Comparison of ENCODE assay signal across 9 cellular contexts in genomic region chr12:64077922-64078321, GRCh38.
A peak's percentile ranks its signal among the peaks of the same experiment; 100 is the strongest.
DNase-seq lines count a peak whose midpoint lies in the region; ATAC-seq and TF ChIP-seq lines count a peak whose summit lies in the region.
"Had no signal": no experiment of that assay in that cellular context is flagged by ENCODE, and none has a peak within 500 bp of the region (broad histone marks: within the 10 kb centered on the region; RNA-seq: fewer than 3 reads in every experiment).

No MANE protein-coding gene starts in this region.

- no peaks in the 10 kb centered on the region for H3K79me2 ChIP-seq in OCI-LY7 (ENCODE audit: insufficient read depth, low read depth, low read length)

- H3K9me3 ChIP-seq in OCI-LY7 (ENCODE audit: low read length) = no peaks in the 10 kb centered on the region

- H3K36me3 ChIP-seq in OCI-LY7 (ENCODE audit: insufficient read depth, low read length) = no peaks in the 10 kb centered on the region

- H3K4me3 Mint-ChIP-seq in endothelial cell (ENCODE audit: unreplicated experiment) (no peak overlapping the region), progenitor cell of endocrine pancreas (ENCODE audit: low read depth) (no peak overlapping the region)
- no peak overlapping the region for H3K4me3 Mint-ChIP-seq in activated CD4-positive, alpha-beta T cell treated with anti-CD3 and anti-CD28 coated beads for 36 hours
- H3K4me3 Mint-ChIP-seq: central memory CD8-positive, alpha-beta T cell; IgD-negative memory B cell had no signal

- H2AFZ ChIP-seq in OCI-LY7 (ENCODE audit: low read length) = no peak overlapping the region

- H3K27ac Mint-ChIP-seq in endothelial cell (ENCODE audit: unreplicated experiment) (no peak overlapping the region), progenitor cell of endocrine pancreas (no peak overlapping the region)
- H3K27ac Mint-ChIP-seq in activated CD4-positive, alpha-beta T cell treated with anti-CD3 and anti-CD28 coated beads for 36 hours = no peak overlapping the region
- H3K27ac Mint-ChIP-seq: IgD-negative memory B cell had no signal

- 0 out of 3 replicates have a peak, but pooled peaks have one; percentile 15 for TF ChIP-seq CTCF in GM12872 (IDR thresholded peaks at IDR 0.05; ENCODE audit: insufficient read depth, low read depth, low read length)
- 0 out of 2 replicates have a peak, but pooled peaks have one; percentile 20 for TF ChIP-seq CTCF in OCI-LY7 (conservative IDR thresholded peaks at IDR 0.05; ENCODE audit: low read length)
- TF ChIP-seq CTCF in endothelial cell (IDR thresholded peaks at IDR 0.05; ENCODE audit: unreplicated experiment) = peak; percentile 60
- TF ChIP-seq CTCF in progenitor cell of endocrine pancreas (IDR thresholded peaks at IDR 0.05; ENCODE audit: unreplicated experiment) = peak; percentile 36

- H3K4me1 ChIP-seq in OCI-LY7 (ENCODE audit: insufficient read depth, low read length, poor library complexity, severe bottlenecking) = no peaks in the 10 kb centered on the region

- DNase-seq in OCI-LY7 (ENCODE audit: low spot score) (no peak), endothelial cell (ENCODE audit: low spot score) (no peak), progenitor cell of endocrine pancreas (ENCODE audit: low spot score, unreplicated experiment) (no peak)
- DNase-seq in activated CD4-positive, alpha-beta T cell treated with anti-CD3 and anti-CD28 coated beads for 36 hours = no peak

- H3K4me1 Mint-ChIP-seq in endothelial cell (ENCODE audit: unreplicated experiment) = peaks cover 6% of the 10 kb centered on the region
- H3K4me1 Mint-ChIP-seq in progenitor cell of endocrine pancreas (ENCODE audit: low read depth) = peaks cover 13% of the 10 kb centered on the region
- H3K4me1 Mint-ChIP-seq in activated CD4-positive, alpha-beta T cell treated with anti-CD3 and anti-CD28 coated beads for 36 hours = no peaks in the 10 kb centered on the region
- H3K4me1 Mint-ChIP-seq: central memory CD8-positive, alpha-beta T cell; IgD-negative memory B cell had no signal

- H3K36me3 Mint-ChIP-seq in endothelial cell (ENCODE audit: low read depth, unreplicated experiment) (peaks cover 38% of the 10 kb centered on the region), progenitor cell of endocrine pancreas (ENCODE audit: insufficient read depth) (peaks cover 50% of the 10 kb centered on the region)
- no peaks in the 10 kb centered on the region for H3K36me3 Mint-ChIP-seq in activated CD4-positive, alpha-beta T cell treated with anti-CD3 and anti-CD28 coated beads for 36 hours (ENCODE audit: low read depth)
- H3K36me3 Mint-ChIP-seq: IgD-negative memory B cell had no signal

- H3K4me3 ChIP-seq in OCI-LY7 (ENCODE audit: low read depth, low read length, poor library complexity, severe bottlenecking) = no peak overlapping the region

- H4K20me1 ChIP-seq in OCI-LY7 (ENCODE audit: insufficient read depth, low read length) = no peaks in the 10 kb centered on the region

- ATAC-seq in activated CD4-positive, alpha-beta T cell treated with anti-CD3 and anti-CD28 coated beads for 36 hours = no peak
- ATAC-seq in HG03342 (IDR thresholded peaks at IDR 0.05; ENCODE audit: unreplicated experiment) (no peak), GM21528 (IDR thresholded peaks at IDR 0.05; ENCODE audit: low FRiP score, unreplicated experiment) (no peak)

- intact Hi-C loops in OCI-LY7 (cut with micrococcal nuclease; ENCODE audit: unreplicated experiment) = no loop called here
- intact Hi-C loops in activated CD4-positive, alpha-beta T cell treated with anti-CD3 and anti-CD28 coated beads for 36 hours (cut with DNase I, micrococcal nuclease) = no loop called here

- CTCF ChIA-PET in OCI-LY7 (lab: Charles Lee; ENCODE audit: unreplicated experiment) = no interaction called here
- CTCF ChIA-PET in activated CD4-positive, alpha-beta T cell treated with anti-CD3 and anti-CD28 coated beads for 36 hours (lab: Charles Lee) = no interaction called here

- no peaks in the 10 kb centered on the region for H3K9me3 Mint-ChIP-seq in endothelial cell (ENCODE audit: unreplicated experiment)
- H3K9me3 Mint-ChIP-seq in progenitor cell of endocrine pancreas (ENCODE audit: low read depth) = peaks cover 16% of the 10 kb centered on the region
- no peaks in the 10 kb centered on the region for H3K9me3 Mint-ChIP-seq in activated CD4-positive, alpha-beta T cell treated with anti-CD3 and anti-CD28 coated beads for 36 hours (ENCODE audit: low read depth)
- H3K9me3 Mint-ChIP-seq: central memory CD8-positive, alpha-beta T cell; IgD-negative memory B cell had no signal

- H3K9me2 ChIP-seq in OCI-LY7 (ENCODE audit: insufficient read depth, low read length) = no peaks in the 10 kb centered on the region

- H3K27ac ChIP-seq in OCI-LY7 (ENCODE audit: low read depth, low read length, poor library complexity, severe bottlenecking) = no peak overlapping the region

- no TSS peak for BruUV-seq in OCI-LY7 (replicated peaks; lab: Mats Ljungman, UMichigan)

- H3K4me2 ChIP-seq in OCI-LY7 (ENCODE audit: low read length) = no peak overlapping the region

- H3K27me3 Mint-ChIP-seq in endothelial cell (ENCODE audit: unreplicated experiment) = no peaks in the 10 kb centered on the region
- H3K27me3 Mint-ChIP-seq in progenitor cell of endocrine pancreas = no peaks in the 10 kb centered on the region
- H3K27me3 Mint-ChIP-seq in activated CD4-positive, alpha-beta T cell treated with anti-CD3 and anti-CD28 coated beads for 36 hours = peaks cover 8% of the 10 kb centered on the region
- H3K27me3 Mint-ChIP-seq: IgD-negative memory B cell had no signal

- POLR2A ChIA-PET in OCI-LY7 (lab: Charles Lee) = no interaction called here
- POLR2A ChIA-PET in activated CD4-positive, alpha-beta T cell treated with anti-CD3 and anti-CD28 coated beads for 36 hours (lab: Charles Lee) = no interaction called here
